ENCODE assay signal across 11 cellular contexts in genomic region chr4:145195167-145195952, GRCh38. TPM values are rescaled to one million over a fixed set of nuclear protein-coding genes. Genes with fewer than 3 reads are reported as not detected.
DNase-seq lines count a peak whose midpoint lies in the region; ATAC-seq and TF ChIP-seq lines count a peak whose summit lies in the region.
"Had no signal": no experiment of that assay in that cellular context is flagged by ENCODE, and none has a peak within 500 bp of the region (broad histone marks: within the 10 kb centered on the region; RNA-seq: fewer than 3 reads in every experiment).

No MANE protein-coding gene starts in this region.

- H3K27ac Mint-ChIP-seq in endothelial cell (ENCODE audit: unreplicated experiment), result no peak overlapping the region
- H3K27ac Mint-ChIP-seq: brain; stimulated activated naive CD8-positive, alpha-beta T cell treated with anti-CD3 and anti-CD28 coated beads, Interleukin-15, Interleukin-2, amounts not matched to agents 100 ng/mL and 50 ng/mL, for 24 hours had no signal

- no peaks in the 10 kb centered on the region for H3K27me3 Mint-ChIP-seq in endothelial cell (ENCODE audit: unreplicated experiment)

- TF ChIP-seq CTCF in endothelial cell (IDR thresholded peaks at IDR 0.05; ENCODE audit: unreplicated experiment), result no peak

- no peak overlapping the region for H3K4me3 Mint-ChIP-seq in endothelial cell (ENCODE audit: unreplicated experiment)
- H3K4me3 Mint-ChIP-seq: brain; stimulated activated naive CD8-positive, alpha-beta T cell treated with anti-CD3 and anti-CD28 coated beads, Interleukin-15, Interleukin-2, amounts not matched to agents 100 ng/mL and 50 ng/mL, for 24 hours had no signal

- ATAC-seq in GM19351 (IDR thresholded peaks at IDR 0.05; ENCODE audit: unreplicated experiment) (peak; percentile 92), HG02938 (IDR thresholded peaks at IDR 0.05; ENCODE audit: unreplicated experiment) (peak; percentile 95)

- no peaks in the 10 kb centered on the region for H3K36me3 Mint-ChIP-seq in endothelial cell (ENCODE audit: low read depth, unreplicated experiment)
- H3K36me3 Mint-ChIP-seq: brain had no signal

- H3K4me1 Mint-ChIP-seq in endothelial cell (ENCODE audit: unreplicated experiment), result peaks cover 10% of the 10 kb centered on the region
- H3K4me1 Mint-ChIP-seq: brain had no signal

- H3K9me3 Mint-ChIP-seq in endothelial cell (ENCODE audit: unreplicated experiment), result no peaks in the 10 kb centered on the region
- H3K9me3 Mint-ChIP-seq: stimulated activated naive CD8-positive, alpha-beta T cell treated with anti-CD3 and anti-CD28 coated beads, Interleukin-15, Interleukin-2, amounts not matched to agents 100 ng/mL and 50 ng/mL, for 24 hours had no signal

- DNase-seq in NAMALWA (ENCODE audit: low spot score), result peak; percentile 48
- peak; percentile 86 for DNase-seq in renal cortical epithelial cell (ENCODE audit: low read depth)
- no peak for DNase-seq in activated naive CD4-positive, alpha-beta T cell treated with anti-CD3 and anti-CD28 coated beads, Interleukin-2, amount 50 U/mL, for 16 hours
- DNase-seq in cortex of kidney (lab: John Stamatoyannopoulos, UW), result no peak
- no peak for DNase-seq in GM19240 (ENCODE audit: insufficient read length, low spot score)
- no peak for DNase-seq in endothelial cell (ENCODE audit: low spot score)
- DNase-seq: NCI-H1105 had no signal

RNA-seq across cellular contexts. Expression of gene OTUD4, which starts 15.0 kb away (rescaled TPM):
- 28.5 and 48.2 TPM in 2 replicates for total RNA-seq in renal cortical epithelial cell
- 43.1 TPM for total RNA-seq in endothelial cell (ENCODE audit: unreplicated experiment)

Comparison
In these comparisons a context has a peak if more than half of its experiments do, and no peak if none do; other contexts are left out.
1. DNase-seq: peak in NAMALWA (single experiment) and renal cortical epithelial cell (single experiment); none in activated naive CD4-positive, alpha-beta T cell treated with anti-CD3 and anti-CD28 coated beads, Interleukin-2, amount 50 U/mL, for 16 hours (single experiment), cortex of kidney (single experiment), GM19240 (single experiment) and endothelial cell (single experiment).